In the genomic region with DNA sequence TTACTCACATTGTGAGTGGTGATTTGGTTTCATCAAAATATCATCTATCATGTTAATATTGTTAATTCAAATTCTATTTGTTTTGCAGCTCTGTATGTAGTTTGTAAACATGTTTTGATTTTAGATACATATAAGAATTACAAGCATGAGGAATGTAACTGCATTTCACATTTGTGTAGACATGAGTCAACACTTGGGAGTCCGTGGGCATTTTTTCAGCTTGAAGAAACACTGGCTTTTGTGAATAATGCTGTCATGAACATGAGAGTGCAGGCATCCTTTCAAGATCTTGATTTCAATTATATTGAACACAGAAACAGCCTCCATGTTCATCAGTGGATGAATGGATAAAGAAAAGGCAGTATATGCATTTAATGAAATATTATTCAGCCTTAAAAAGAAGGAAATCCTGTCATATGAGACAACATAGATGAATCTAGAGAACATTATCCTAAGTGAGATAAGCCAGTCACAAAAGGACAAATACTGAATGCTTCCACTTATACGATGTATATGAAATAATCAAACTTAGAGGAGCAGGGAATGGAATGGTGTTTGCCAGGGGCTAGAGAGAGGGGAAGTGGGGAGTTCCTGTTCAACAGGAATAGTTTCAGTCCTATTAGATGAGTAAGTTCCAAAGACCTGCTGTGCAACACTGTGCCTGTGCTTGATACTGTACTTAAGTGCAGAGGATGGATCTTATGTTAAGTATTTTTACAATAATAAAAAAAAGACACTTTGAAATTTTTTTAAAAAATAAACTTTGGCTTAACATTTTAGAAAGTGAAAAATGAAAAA, we compare ENCODE assay signal across 17 cellular contexts.
A peak's percentile ranks its signal among the peaks of the same experiment; 100 is the strongest.
DNase-seq lines count a peak whose midpoint lies in the region; ATAC-seq and TF ChIP-seq lines count a peak whose summit lies in the region.
"Had no signal": no experiment of that assay in that cellular context is flagged by ENCODE, and none has a peak within 500 bp of the region (broad histone marks: within the 10 kb centered on the region; RNA-seq: fewer than 3 reads in every experiment).

No MANE protein-coding gene starts in this region.

- intact Hi-C loops in PC-3 (cut with micrococcal nuclease): no loop called here
- intact Hi-C loops in activated CD4-positive, alpha-beta T cell treated with anti-CD3 and anti-CD28 coated beads, Interleukin-2, amount 10 ng/mL, durations not matched to agents 24 days and 14 days (cut with micrococcal nuclease): no loop called here

- CTCF ChIA-PET in PC-3 (lab: Charles Lee): no interaction called here
- CTCF ChIA-PET in activated CD8-positive, alpha-beta T cell treated with anti-CD3 and anti-CD28 coated beads, Interleukin-2, amount 10 ng/mL, durations not matched to agents 7 days and 5 days (lab: Charles Lee): no interaction called here

- DNase-seq in AG10803 (ENCODE audit: low read depth) (peak; percentile 53), PC-3 (peak; percentile 64), epithelial cell of prostate (ENCODE audit: low read depth, low spot score) (peak; percentile 41), kidney epithelial cell (ENCODE audit: low read depth) (peak; percentile 9), NCI-H1092 treated with DMSO at 0.1 percent for 48 hours (lab: John Stamatoyannopoulos, UW) (no peak), tibial nerve (ENCODE audit: low spot score in 2 of 2) (no peak)
- no peak for DNase-seq in activated CD4-positive, alpha-beta T cell treated with anti-CD3 and anti-CD28 coated beads, Interleukin-2, amount 10 ng/mL, durations not matched to agents 24 days and 14 days
- DNase-seq in activated CD8-positive, alpha-beta T cell treated with anti-CD3 and anti-CD28 coated beads, Interleukin-2, amount 10 ng/mL, durations not matched to agents 7 days and 5 days: no peak
- DNase-seq: C1 segment of cervical spinal cord, DND-41, GDM1, GOT3, NCI-H1417 treated with DMSO at 0.1 percent for 48 hours, NCI-H2029, NCI-H2171, NCI-H446, RPMI8226 had no signal

- H3K9me2 ChIP-seq in PC-3 (replicated peaks; ENCODE audit: low read length): no peaks in the 10 kb centered on the region

- no peaks in the 10 kb centered on the region for H4K20me1 ChIP-seq in PC-3 (ENCODE audit: low read length)

- H3K9me3 Mint-ChIP-seq in activated CD4-positive, alpha-beta T cell treated with anti-CD3 and anti-CD28 coated beads, Interleukin-2, amount 10 ng/mL, durations not matched to agents 24 days and 14 days: no peaks in the 10 kb centered on the region
- H3K9me3 Mint-ChIP-seq in activated CD8-positive, alpha-beta T cell treated with anti-CD3 and anti-CD28 coated beads, Interleukin-2, amount 10 ng/mL, durations not matched to agents 7 days and 5 days (ENCODE audit: insufficient read depth): no peaks in the 10 kb centered on the region

- H3K27ac Mint-ChIP-seq in activated CD4-positive, alpha-beta T cell treated with anti-CD3 and anti-CD28 coated beads, Interleukin-2, amount 10 ng/mL, durations not matched to agents 24 days and 14 days: no peak overlapping the region
- H3K27ac Mint-ChIP-seq in activated CD8-positive, alpha-beta T cell treated with anti-CD3 and anti-CD28 coated beads, Interleukin-2, amount 10 ng/mL, durations not matched to agents 7 days and 5 days: no peak overlapping the region

- H3K27me3 ChIP-seq in PC-3 (ENCODE audit: low read length) (no peaks in the 10 kb centered on the region), kidney epithelial cell (ENCODE audit: control insufficient read depth, insufficient read depth, low read length) (no peaks in the 10 kb centered on the region), tibial nerve (no peaks in the 10 kb centered on the region)

- peaks cover 21% of the 10 kb centered on the region for H3K4me1 ChIP-seq in PC-3 (ENCODE audit: insufficient read depth, low read length)
- no peaks in the 10 kb centered on the region for H3K4me1 ChIP-seq in tibial nerve

- ATAC-seq in PC-3: no peak
- no peak for ATAC-seq in activated CD8-positive, alpha-beta T cell treated with anti-CD3 and anti-CD28 coated beads, Interleukin-2, amount 10 ng/mL, durations not matched to agents 7 days and 5 days

- no peaks in the 10 kb centered on the region for H3F3A ChIP-seq in PC-3 (ENCODE audit: low read length, unreplicated experiment)

- BruUV-seq in PC-3 (replicated peaks; lab: Mats Ljungman, UMichigan): no TSS peak

- H3K36me3 ChIP-seq in PC-3 (ENCODE audit: low read depth, low read length) (no peaks in the 10 kb centered on the region), kidney epithelial cell (ENCODE audit: control insufficient read depth, insufficient read depth, low read length) (no peaks in the 10 kb centered on the region), tibial nerve (no peaks in the 10 kb centered on the region)

- no peak for TF ChIP-seq CTCF in AG10803 (conservative IDR thresholded peaks at IDR 0.05; ENCODE audit: low read length)
- TF ChIP-seq CTCF in PC-3 (conservative IDR thresholded peaks at IDR 0.05; ENCODE audit: low read depth, low read length): no peak
- no peak for TF ChIP-seq CTCF in kidney epithelial cell (IDR thresholded peaks at IDR 0.05; ENCODE audit: insufficient read depth, low read length, poor library complexity, severe bottlenecking)
- no peak for TF ChIP-seq CTCF in tibial nerve (IDR thresholded peaks at IDR 0.05)

- WGBS in tibial nerve, 2 donors: 56 to 61% methylated on average over 2 of the region's 2 CpGs

- H3K4me2 ChIP-seq in PC-3 (ENCODE audit: low read length): peak overlapping the region; percentile 19; the same call in 1 of the 2 replicates

- no peaks in the 10 kb centered on the region for H3K79me2 ChIP-seq in PC-3 (ENCODE audit: low read length)

- H3K36me3 Mint-ChIP-seq in activated CD4-positive, alpha-beta T cell treated with anti-CD3 and anti-CD28 coated beads, Interleukin-2, amount 10 ng/mL, durations not matched to agents 24 days and 14 days (ENCODE audit: low read depth): no peaks in the 10 kb centered on the region
- no peaks in the 10 kb centered on the region for H3K36me3 Mint-ChIP-seq in activated CD8-positive, alpha-beta T cell treated with anti-CD3 and anti-CD28 coated beads, Interleukin-2, amount 10 ng/mL, durations not matched to agents 7 days and 5 days (ENCODE audit: low read depth)

- no peak for TF ChIP-seq POLR2A in tibial nerve (IDR thresholded peaks at IDR 0.05)

- H3K4me3 ChIP-seq in AG10803 (ENCODE audit: low read length) (no peak overlapping the region), PC-3 (ENCODE audit: low read length) (no peak overlapping the region), kidney epithelial cell (ENCODE audit: low read depth, low read length) (no peak overlapping the region), tibial nerve (no peak overlapping the region)

- POLR2A ChIA-PET in PC-3 (lab: Charles Lee; ENCODE audit: unreplicated experiment): no interaction called here
- POLR2A ChIA-PET in activated CD8-positive, alpha-beta T cell treated with anti-CD3 and anti-CD28 coated beads, Interleukin-2, amount 10 ng/mL, durations not matched to agents 7 days and 5 days (lab: Charles Lee): no interaction called here

- H3K27me3 Mint-ChIP-seq in activated CD4-positive, alpha-beta T cell treated with anti-CD3 and anti-CD28 coated beads, Interleukin-2, amount 10 ng/mL, durations not matched to agents 24 days and 14 days: no peaks in the 10 kb centered on the region
- H3K27me3 Mint-ChIP-seq in activated CD8-positive, alpha-beta T cell treated with anti-CD3 and anti-CD28 coated beads, Interleukin-2, amount 10 ng/mL, durations not matched to agents 7 days and 5 days (ENCODE audit: low read depth): no peaks in the 10 kb centered on the region

- peak overlapping the region; percentile 32; the same call in 1 of the 2 replicates for H3K27ac ChIP-seq in PC-3 (ENCODE audit: low read length)
- peak overlapping the region; percentile 67 for H3K27ac ChIP-seq in epithelial cell of prostate
- no peak overlapping the region for H3K27ac ChIP-seq in tibial nerve

- no peak overlapping the region for H3K9ac ChIP-seq in PC-3 (ENCODE audit: low read length)

- H3K9me3 ChIP-seq in PC-3 (ENCODE audit: low read length): no peaks in the 10 kb centered on the region
- no peaks in the 10 kb centered on the region for H3K9me3 ChIP-seq in tibial nerve

- no peak overlapping the region for H3K4me3 Mint-ChIP-seq in activated CD4-positive, alpha-beta T cell treated with anti-CD3 and anti-CD28 coated beads, Interleukin-2, amount 10 ng/mL, durations not matched to agents 24 days and 14 days
- no peak overlapping the region for H3K4me3 Mint-ChIP-seq in activated CD8-positive, alpha-beta T cell treated with anti-CD3 and anti-CD28 coated beads, Interleukin-2, amount 10 ng/mL, durations not matched to agents 7 days and 5 days

- H2AFZ ChIP-seq in PC-3 (ENCODE audit: low read length): no peak overlapping the region

- no peak for TF ChIP-seq EP300 in tibial nerve (IDR thresholded peaks at IDR 0.05)

- H3K4me1 Mint-ChIP-seq in activated CD4-positive, alpha-beta T cell treated with anti-CD3 and anti-CD28 coated beads, Interleukin-2, amount 10 ng/mL, durations not matched to agents 24 days and 14 days: no peaks in the 10 kb centered on the region
- H3K4me1 Mint-ChIP-seq in activated CD8-positive, alpha-beta T cell treated with anti-CD3 and anti-CD28 coated beads, Interleukin-2, amount 10 ng/mL, durations not matched to agents 7 days and 5 days (ENCODE audit: low read depth): no peaks in the 10 kb centered on the region

Comparison
In these comparisons a context has a peak if more than half of its experiments do, and no peak if none do; other contexts are left out.
1. DNase-seq: peak in AG10803 (single experiment), PC-3 (single experiment), epithelial cell of prostate (single experiment) and kidney epithelial cell (single experiment); none in activated CD4-positive, alpha-beta T cell treated with anti-CD3 and anti-CD28 coated beads, Interleukin-2, amount 10 ng/mL, durations not matched to agents 24 days and 14 days (single experiment), activated CD8-positive, alpha-beta T cell treated with anti-CD3 and anti-CD28 coated beads, Interleukin-2, amount 10 ng/mL, durations not matched to agents 7 days and 5 days (single experiment), NCI-H1092 treated with DMSO at 0.1 percent for 48 hours (single experiment) and tibial nerve (0 of 2).
2. H3K27ac ChIP-seq: peak in PC-3 (single experiment) and epithelial cell of prostate (single experiment); none in tibial nerve (0 of 4).